Comparison of ENCODE assay signal across 10 cellular contexts in the genomic region with DNA sequence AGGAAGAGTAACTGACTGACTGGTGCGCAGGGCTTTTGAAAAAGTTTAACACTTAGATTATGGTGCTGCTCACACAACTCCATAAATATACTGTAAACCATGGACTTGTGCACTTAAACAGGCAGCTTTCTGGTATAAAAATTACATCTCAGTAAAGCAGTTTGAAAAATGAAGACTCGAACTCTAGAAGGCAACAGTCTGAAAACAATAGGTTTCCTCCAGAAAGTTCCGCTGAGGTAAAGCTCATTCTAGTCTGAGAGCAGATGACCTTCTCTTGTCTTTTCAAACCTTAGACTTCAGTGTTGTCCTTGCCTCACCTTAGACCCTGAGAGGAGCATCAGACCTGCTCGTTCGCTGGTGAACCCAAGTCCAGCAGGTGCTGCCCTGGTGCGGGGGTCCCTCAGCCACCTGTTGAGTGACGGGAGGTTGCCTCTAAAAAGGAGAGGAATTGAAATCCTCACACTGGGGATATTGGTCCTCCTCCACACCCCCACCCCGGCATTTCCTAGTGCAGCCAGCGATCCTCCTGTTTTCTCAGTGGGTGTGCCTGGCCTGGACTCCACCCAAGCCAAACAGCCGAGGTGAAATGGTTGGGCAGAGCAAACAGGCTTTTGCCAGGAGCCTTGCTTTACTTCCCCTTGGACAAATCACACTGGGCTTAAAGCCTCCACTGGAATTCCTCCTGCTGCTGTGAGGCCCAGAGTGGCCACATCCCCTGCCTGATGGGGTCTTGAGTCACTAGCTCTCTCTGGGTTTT. TPM values are rescaled to one million over a fixed set of nuclear protein-coding genes. Genes with fewer than 3 reads are reported as not detected.
DNase-seq lines count a peak whose midpoint lies in the region; ATAC-seq, FAIRE-seq and TF ChIP-seq lines count a peak whose summit lies in the region.
"Had no signal": no experiment of that assay in that cellular context is flagged by ENCODE, and none has a peak within 500 bp of the region (broad histone marks: within the 10 kb centered on the region; RNA-seq: fewer than 3 reads in every experiment).

No MANE protein-coding gene starts in this region.

- peaks cover 13% of the 10 kb centered on the region for H3K4me1 ChIP-seq in endothelial cell of umbilical vein (ENCODE audit: control insufficient read depth, extremely low read depth, insufficient read depth, low read length)

- intact Hi-C loops in Calu3 (cut with micrococcal nuclease; ENCODE audit: unreplicated experiment): no loop called here
- intact Hi-C loops in endothelial cell of umbilical vein (cut with micrococcal nuclease): loop anchor here (1.0 kb wide), 1 partner anchor 300 kb away; no protein-coding TSS in a partner anchor

- CTCF ChIA-PET in Calu3 (lab: Charles Lee): interaction anchor here (0.6 to 1.1 kb wide), 3 partner anchors 9 to 44 kb away, joined by 4 to 5 read pairs (median 5); partner anchors contain the start of gene PYGB
- CTCF ChIA-PET in endothelial cell of umbilical vein (lab: Charles Lee): interaction anchor here (1.5 to 3.7 kb wide), 3 partner anchors 9 to 166 kb away, joined by 3 to 21 read pairs (median 13); partner anchors contain the start of gene PYGB

- dilution Hi-C loops in endothelial cell of umbilical vein (cut with MboI; ENCODE audit: extremely low pct_ligation_motif_present, low sequenced_read_pairs): no loop called here

- BruUV-seq in Calu3 (replicated peaks; lab: Mats Ljungman, UMichigan) (TSS peak; percentile 40), endothelial cell of umbilical vein (replicated peaks; lab: Mats Ljungman, UMichigan) (no TSS peak)

- no peak for TF ChIP-seq POLR2A in endothelial cell of umbilical vein (IDR thresholded peaks at IDR 0.05; ENCODE audit: low read depth, low read length)

- H3K4me3 Mint-ChIP-seq in Calu3 (ENCODE audit: low read depth, unreplicated experiment): peak overlapping the region; percentile 36

- H3K27me3 ChIP-seq in endothelial cell of umbilical vein (ENCODE audit: control insufficient read depth in 2 of 2, insufficient read depth in 2 of 2, low read length in 2 of 2): no peaks in the 10 kb centered on the region

- peaks cover 11% of the 10 kb centered on the region for H3K4me1 Mint-ChIP-seq in Calu3 (ENCODE audit: low read depth, unreplicated experiment)

- no peaks in the 10 kb centered on the region for H3K27me3 Mint-ChIP-seq in Calu3 (ENCODE audit: unreplicated experiment)

- no peaks in the 10 kb centered on the region for H3K79me2 ChIP-seq in endothelial cell of umbilical vein (ENCODE audit: control insufficient read depth, insufficient read depth, low read length)

- H2AFZ ChIP-seq in endothelial cell of umbilical vein (ENCODE audit: low read depth, low read length): peak overlapping the region; percentile 2

- TF ChIP-seq CTCF in Calu3 (IDR thresholded peaks at IDR 0.05; ENCODE audit: unreplicated experiment) (no peak), endothelial cell of umbilical vein (IDR thresholded peaks at IDR 0.05; ENCODE audit: extremely low read depth in 1 of 2, insufficient read depth in 1 of 2, low read depth in 1 of 2, low read length in 2 of 2) (no peak)

- H3K4me2 ChIP-seq in endothelial cell of umbilical vein (ENCODE audit: insufficient read depth, low read length): peak overlapping the region; percentile 9

- ATAC-seq in HG03565 (IDR thresholded peaks at IDR 0.05; ENCODE audit: unreplicated experiment): no peak

- H3K36me3 ChIP-seq in endothelial cell of umbilical vein (ENCODE audit: control insufficient read depth in 2 of 2, extremely low read depth in 1 of 2, insufficient read depth in 2 of 2, low read length in 2 of 2): no peaks in the 10 kb centered on the region

- peak; percentile 72 for DNase-seq in Calu3
- DNase-seq in NCI-H460 (ENCODE audit: extremely low read depth, low read depth): peak; percentile 97
- peak; percentile 48 for DNase-seq in endothelial cell of umbilical vein (ENCODE audit: low read depth, low spot score)
- DNase-seq in myocyte (ENCODE audit: low read depth): peak; percentile 49
- DNase-seq in NOMO-1 (lab: John Stamatoyannopoulos, UW; ENCODE audit: unreplicated experiment in 2 of 2): no peak
- no peak for DNase-seq in stimulated activated CD4-positive, alpha-beta T cell treated with anti-CD3 and anti-CD28 coated beads, Interleukin-15, amount 100 ng/mL, for 24 hours
- DNase-seq in effector CD4-positive, alpha-beta T cell: no peak
- DNase-seq: cortex of kidney, GF-D8 had no signal

- no peaks in the 10 kb centered on the region for H3K9me3 ChIP-seq in endothelial cell of umbilical vein (replicated peaks; ENCODE audit: control insufficient read depth, insufficient read depth, low read length)

- POLR2A ChIA-PET in endothelial cell of umbilical vein (lab: Charles Lee): no interaction called here

- no peaks in the 10 kb centered on the region for H3K9me1 ChIP-seq in endothelial cell of umbilical vein (replicated peaks; ENCODE audit: control insufficient read depth, extremely low read depth, insufficient read depth, low read length)

- no peak overlapping the region for H3K4me3 ChIP-seq in endothelial cell of umbilical vein (replicated peaks in 1 of 3; ENCODE audit: insufficient read depth in 1 of 3, low read depth in 1 of 3, low read length in 3 of 3)

- H3K36me3 Mint-ChIP-seq in Calu3 (ENCODE audit: insufficient read depth, unreplicated experiment): peaks cover 39% of the 10 kb centered on the region

- H3K27ac ChIP-seq in endothelial cell of umbilical vein (ENCODE audit: insufficient read depth, low read depth, low read length): no peak overlapping the region

- H3K27ac Mint-ChIP-seq in Calu3 (ENCODE audit: unreplicated experiment): peak overlapping the region; percentile 95

- FAIRE-seq in endothelial cell of umbilical vein (lab: Jason Lieb, UNC): peak; percentile 88

- no peak overlapping the region for H3K9ac ChIP-seq in endothelial cell of umbilical vein (replicated peaks; ENCODE audit: extremely low read depth, insufficient read depth, low read length)

- no peaks in the 10 kb centered on the region for H4K20me1 ChIP-seq in endothelial cell of umbilical vein (replicated peaks; ENCODE audit: control insufficient read depth, extremely low read depth, insufficient read depth, low read length)

- no peaks in the 10 kb centered on the region for H3K9me3 Mint-ChIP-seq in Calu3 (ENCODE audit: low read depth, unreplicated experiment)

TF ChIP-seq in endothelial cell of umbilical vein, 7 proteins besides CTCF, POLR2A, EP300 and RAD21:
- no peak for TF ChIP-seq JUN (IDR thresholded peaks at IDR 0.05; ENCODE audit: borderline replicate concordance, insufficient read depth, insufficient read length, low read depth)
- TF ChIP-seq POLR2AphosphoS5 (IDR thresholded peaks at IDR 0.05; ENCODE audit: insufficient read depth, low read depth, low read length): peak; percentile 26
- TF ChIP-seq, protein P1, sequence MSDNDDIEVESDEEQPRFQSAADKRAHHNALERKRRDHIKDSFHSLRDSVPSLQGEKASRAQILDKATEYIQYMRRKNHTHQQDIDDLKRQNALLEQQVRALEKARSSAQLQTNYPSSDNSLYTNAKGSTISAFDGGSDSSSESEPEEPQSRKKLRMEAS (IDR thresholded peaks at IDR 0.05; ENCODE audit: insufficient read depth, insufficient read length): no peak

RNA-seq across cellular contexts. Expression of gene PYGB, which starts 14.7 kb away (rescaled TPM):
- total RNA-seq in Calu3 (2022): 253 and 258 TPM in 2 replicates
- 422 and 453 TPM in 2 replicates for total RNA-seq in NCI-H460 (2014; rRNA removed; shearing (Covaris generic))
- polyA plus RNA-seq in NCI-H460 (2014; cell fraction: nucleus; rRNA removed): 488 and 572 TPM in 2 replicates
- total RNA-seq in endothelial cell of umbilical vein: 57.2 and 60.2 TPM in 2 replicates
- 36.1 and 39.5 TPM in 2 replicates for polyA plus RNA-seq in endothelial cell of umbilical vein
- polyA plus RNA-seq in endothelial cell of umbilical vein (2011; cell fraction: cytosol; rRNA removed): 34.7 and 35.1 TPM in 2 replicates
- polyA plus RNA-seq in endothelial cell of umbilical vein (2011; cell fraction: nucleus; rRNA removed): 77.3 and 91.5 TPM in 2 replicates
- polyA plus RNA-seq in endothelial cell of umbilical vein (2012): 74.6 and 78.9 TPM in 2 replicates
- polyA minus RNA-seq in endothelial cell of umbilical vein: 53.3 and 57.9 TPM in 2 replicates
- 11.0 TPM for polyA minus RNA-seq in endothelial cell of umbilical vein (2011; cell fraction: cytosol; rRNA and poly(A)+ RNA removed)
- polyA minus RNA-seq in endothelial cell of umbilical vein (2011; cell fraction: nucleus; rRNA and poly(A)+ RNA removed): 20.6 and 25.1 TPM in 2 replicates
- total RNA-seq in myocyte: 48.9 and 55.6 TPM in 2 replicates
- polyA plus RNA-seq in myocyte (2012): 93.4 TPM

RNA-seq across cellular contexts. Expression of gene ENTPD6, which starts 37.7 kb away (rescaled TPM):
- total RNA-seq in Calu3 (2022) (56.3 and 61.5 TPM in 2 replicates), endothelial cell of umbilical vein (51.2 and 52.2 TPM in 2 replicates), myocyte (38.7 and 43.2 TPM in 2 replicates)
- total RNA-seq in NCI-H460 (2014; rRNA removed; shearing (Covaris generic)): 79.9 and 89.6 TPM in 2 replicates
- 370 and 374 TPM in 2 replicates for polyA plus RNA-seq in NCI-H460 (2014; cell fraction: nucleus; rRNA removed)
- polyA plus RNA-seq in endothelial cell of umbilical vein: 86.3 and 87.0 TPM in 2 replicates
- 57.3 and 62.1 TPM in 2 replicates for polyA plus RNA-seq in endothelial cell of umbilical vein (2011; cell fraction: cytosol; rRNA removed)
- 119 and 126 TPM in 2 replicates for polyA plus RNA-seq in endothelial cell of umbilical vein (2011; cell fraction: nucleus; rRNA removed)
- 50.9 and 69.0 TPM in 2 replicates for polyA plus RNA-seq in endothelial cell of umbilical vein (2012)
- polyA minus RNA-seq in endothelial cell of umbilical vein: 57.4 and 58.9 TPM in 2 replicates
- 10.8 TPM for polyA minus RNA-seq in endothelial cell of umbilical vein (2011; cell fraction: cytosol; rRNA and poly(A)+ RNA removed)
- polyA minus RNA-seq in endothelial cell of umbilical vein (2011; cell fraction: nucleus; rRNA and poly(A)+ RNA removed): 26.4 and 27.4 TPM in 2 replicates
- 25.2 TPM for polyA plus RNA-seq in myocyte (2012)

Comparison
In these comparisons a context has a peak if more than half of its experiments do, and no peak if none do; other contexts are left out.
1. DNase-seq: peak in Calu3 (single experiment), NCI-H460 (single experiment), endothelial cell of umbilical vein (single experiment) and myocyte (single experiment); none in NOMO-1 (0 of 2), stimulated activated CD4-positive, alpha-beta T cell treated with anti-CD3 and anti-CD28 coated beads, Interleukin-15, amount 100 ng/mL, for 24 hours (single experiment) and effector CD4-positive, alpha-beta T cell (single experiment).